Comparison of ENCODE assay signal across 17 cellular contexts in genomic region chr17:31649302-31649701, GRCh38.
DNase-seq lines count a peak whose midpoint lies in the region; ATAC-seq, FAIRE-seq and TF ChIP-seq lines count a peak whose summit lies in the region.
"Had no signal": no experiment of that assay in that cellular context is flagged by ENCODE, and none has a peak within 500 bp of the region (broad histone marks: within the 10 kb centered on the region; RNA-seq: fewer than 3 reads in every experiment).

No MANE protein-coding gene starts in this region.

- no peak overlapping the region for H2AFZ ChIP-seq in neuronal stem cell (ENCODE audit: low read length)
- H2AFZ ChIP-seq: GM23338 had no signal

- H3K79me1 ChIP-seq in neuronal stem cell (ENCODE audit: low read depth, low read length), result no peaks in the 10 kb centered on the region

- no peak overlapping the region for H2AK5ac ChIP-seq in neuronal stem cell (ENCODE audit: low read depth, low read length)

- ATAC-seq in Right ventricle myocardium inferior, result no peak
- ATAC-seq: GM23338, HCT116 had no signal

- no peak overlapping the region for H2BK5ac ChIP-seq in neuronal stem cell (ENCODE audit: low read length)

- H3K27me3 ChIP-seq in bronchial epithelial cell (ENCODE audit: control insufficient read depth, insufficient read depth, low read length), result no peaks in the 10 kb centered on the region
- H3K27me3 ChIP-seq in esophagus (ENCODE audit: control insufficient read depth in 1 of 2, insufficient read depth in 2 of 2, low read length in 2 of 2), result no peaks in the 10 kb centered on the region
- H3K27me3 ChIP-seq in neuronal stem cell (ENCODE audit: control insufficient read depth in 3 of 3, insufficient read depth in 3 of 3, low read depth in 1 of 3, low read length in 3 of 3), result peaks cover 0 to 3% (median 0%) of the 10 kb centered on the region in 3 experiments

- no peak overlapping the region for H3K4me3 ChIP-seq in bronchial epithelial cell (ENCODE audit: low read depth, low read length)
- no peak overlapping the region for H3K4me3 ChIP-seq in esophagus (ENCODE audit: low read depth in 1 of 2, low read length in 2 of 2)
- H3K4me3 ChIP-seq in neuronal stem cell (ENCODE audit: low read length in 2 of 2), result peak overlapping the region in 1 of 2 donors; percentile 41
- H3K4me3 ChIP-seq: GM23338 had no signal

- no peak for FAIRE-seq in bronchial epithelial cell (lab: Jason Lieb, UNC)
- FAIRE-seq: GM12892, GM19239 had no signal

- no peak overlapping the region for H3K4me2 ChIP-seq in neuronal stem cell (ENCODE audit: insufficient read depth, low read length, poor library complexity, severe bottlenecking)
- H3K4me2 ChIP-seq: GM23338 had no signal

- H2BK12ac ChIP-seq in neuronal stem cell (ENCODE audit: low read length), result no peak overlapping the region

- H2BK15ac ChIP-seq in neuronal stem cell (ENCODE audit: low read length), result no peak overlapping the region

- no peak overlapping the region for H4K91ac ChIP-seq in neuronal stem cell (ENCODE audit: low read depth, low read length, poor library complexity)

- H3K9me3 ChIP-seq in esophagus (ENCODE audit: control insufficient read depth in 2 of 2, insufficient read depth in 1 of 2, low read depth in 1 of 2, low read length in 1 of 2) (peaks cover 2 to 5% of the 10 kb centered on the region in 2 donors), neuronal stem cell (replicated peaks in 1 of 2; ENCODE audit: control insufficient read depth in 2 of 2, insufficient read depth in 1 of 2, low read depth in 1 of 2, low read length in 2 of 2) (peaks cover 0 to 8% of the 10 kb centered on the region in 2 donors)

- peaks cover 0 to 6% of the 10 kb centered on the region in 2 donors for H3K4me1 ChIP-seq in esophagus (ENCODE audit: control insufficient read depth in 2 of 2, insufficient read depth in 2 of 2, low read length in 1 of 2)
- no peaks in the 10 kb centered on the region for H3K4me1 ChIP-seq in neuronal stem cell (ENCODE audit: control insufficient read depth in 2 of 2, insufficient read depth in 1 of 2, low read depth in 1 of 2, low read length in 2 of 2)

- intact Hi-C loops in Right ventricle myocardium inferior (cut with DNase I), result no loop called here

- no peak overlapping the region for H3K23ac ChIP-seq in neuronal stem cell (ENCODE audit: low read depth, low read length, poor library complexity)

- 76 to 77% methylated on average over 3 of the region's 3 CpGs for WGBS in esophagus, 2 donors
- WGBS in neuronal stem cell (ENCODE audit: extremely low coverage in 2 of 2, insufficient read length in 2 of 2, insufficient replicate concordance in 1 of 2), 2 donors, result no CpG with 5 or more reads among the region's 3 CpGs

- peak overlapping the region; percentile 90 for H3K14ac ChIP-seq in neuronal stem cell (ENCODE audit: low read length)

- H3K18ac ChIP-seq in neuronal stem cell (ENCODE audit: low read length), result peak overlapping the region; percentile 19

- peak overlapping the region; percentile 28 to 46 for H3K27ac ChIP-seq in esophagus (ENCODE audit: low read depth in 2 of 2, low read length in 1 of 2)
- no peak overlapping the region for H3K27ac ChIP-seq in neuronal stem cell (replicated peaks; ENCODE audit: low read length)

- H3K9ac ChIP-seq in neuronal stem cell (ENCODE audit: low read depth, low read length, poor library complexity), result no peak overlapping the region

- H2BK120ac ChIP-seq in neuronal stem cell (ENCODE audit: low read depth, low read length), result no peak overlapping the region

- no peaks in the 10 kb centered on the region for H3K36me3 ChIP-seq in bronchial epithelial cell (ENCODE audit: control insufficient read depth, insufficient read depth, low read length)
- no peaks in the 10 kb centered on the region for H3K36me3 ChIP-seq in esophagus (ENCODE audit: control insufficient read depth in 2 of 2, insufficient read depth in 2 of 2, low read length in 1 of 2)
- no peaks in the 10 kb centered on the region for H3K36me3 ChIP-seq in neuronal stem cell (replicated peaks in 1 of 2; ENCODE audit: control insufficient read depth in 2 of 2, insufficient read depth in 2 of 2, low read length in 2 of 2)

- H3K4ac ChIP-seq in neuronal stem cell (ENCODE audit: low read length), result no peak overlapping the region

- peak; percentile 21 for DNase-seq in bronchial epithelial cell (ENCODE audit: low read depth)
- no peak for DNase-seq in neuronal stem cell (ENCODE audit: low spot score)
- DNase-seq in stimulated activated CD4-positive, alpha-beta T cell treated with anti-CD3 and anti-CD28 coated beads, Interleukin-4, amount 100 ng/mL, for 4 hours, result no peak
- DNase-seq in effector CD4-positive, alpha-beta T cell, result no peak
- DNase-seq in Right ventricle myocardium inferior (ENCODE audit: missing footprints), result no peak
- DNase-seq: C1 segment of cervical spinal cord; Calu3; CD4-positive, alpha-beta memory T cell; COR-L47; DMS53; DMS79 treated with DMSO at 0.1 percent for 48 hours; H9 had no signal

- H4K8ac ChIP-seq in neuronal stem cell (ENCODE audit: low read depth, low read length), result no peak overlapping the region

- no peak for TF ChIP-seq CTCF in bronchial epithelial cell (IDR thresholded peaks at IDR 0.05; ENCODE audit: insufficient read depth, low read length, severe bottlenecking)
